In genomic region chr6:84317463-84317862, GRCh38 we compare ENCODE assay signal across 25 cellular contexts.
"Had no signal": no experiment of that assay in that cellular context is flagged by ENCODE, and none has a peak within 500 bp of the region (broad histone marks: within the 10 kb centered on the region; RNA-seq: fewer than 3 reads in every experiment).

No MANE protein-coding gene starts in this region.

- H3K9me3 ChIP-seq: suprapubic skin, testis, tibial artery, transverse colon, upper lobe of left lung, uterus, vagina had no signal

- H3K27ac ChIP-seq: stomach, suprapubic skin, testis, thoracic aorta, tibial artery, tibial nerve, transverse colon, upper lobe of left lung, upper lobe of right lung, uterus, vagina had no signal

- H3K4me3 ChIP-seq: stomach, suprapubic skin, testis, thoracic aorta, tibial artery, tibial nerve, transverse colon, upper lobe of left lung, upper lobe of right lung, uterus, vagina had no signal

- H3K36me3 ChIP-seq: stomach, suprapubic skin, thoracic aorta, tibial artery, tibial nerve, transverse colon, upper lobe of left lung, upper lobe of right lung, uterus, vagina had no signal

- H3K27me3 ChIP-seq: stomach, suprapubic skin, testis, tibial artery, tibial nerve, transverse colon, upper lobe of left lung, upper lobe of right lung, uterus, vagina had no signal

- H3K4me1 ChIP-seq: stomach, suprapubic skin, testis, tibial artery, tibial nerve, transverse colon, upper lobe of left lung, upper lobe of right lung, uterus, vagina had no signal

- DNase-seq: stimulated activated CD4-positive, alpha-beta T cell treated with anti-CD3 and anti-CD28 coated beads, Interleukin-2, amount 100 ng/mL, for 48 hours; stimulated activated CD4-positive, alpha-beta T cell treated with anti-CD3 and anti-CD28 coated beads, Interleukin-4, amount 100 ng/mL, for 1 hour; stimulated activated CD4-positive, alpha-beta T cell treated with anti-CD3 and anti-CD28 coated beads, Interleukin-4, amount 100 ng/mL, for 24 hours; stimulated activated CD4-positive, alpha-beta T cell treated with anti-CD3 and anti-CD28 coated beads, Interleukin-4, amount 100 ng/mL, for 4 hours; stimulated activated CD8-positive, alpha-beta memory T cell treated with anti-CD3 and anti-CD28 coated beads, Interleukin-4, amount 100 ng/mL, for 48 hours; stimulated activated naive B cell treated with anti-CD40 and anti-IgM and Interleukin-4, amounts not matched to agents 10 μg/mL and 1 μg/mL and 100 μg/mL, for 72 hours; stimulated activated naive CD4-positive, alpha-beta T cell; stimulated activated naive CD4-positive, alpha-beta T cell treated with Interleukin-2 at 50 U/mL for 16 hours; stimulated activated naive CD8-positive, alpha-beta T cell treated with anti-CD3 and anti-CD28 coated beads, Interleukin-15, amount 100 ng/mL, for 72 hours; stimulated activated naive CD8-positive, alpha-beta T cell treated with anti-CD3 and anti-CD28 coated beads, Interleukin-15, Interleukin-2, amounts not matched to agents 100 U/mL and 50 U/mL, for 24 hours; stomach; substantia nigra; testis; tibial artery; transverse colon; trophoblast cell; upper lobe of left lung; upper lobe of right lung; uterus had no signal

- ATAC-seq: stimulated activated effector memory CD8-positive, alpha-beta T cell treated with anti-CD3 and anti-CD28 coated beads, Interleukin-12 subunit alpha, Interleukin-12 subunit beta, amount 100 ng/mL, for 72 hours; stimulated activated memory B cell treated with anti-CD40 and anti-IgM and Interleukin-4, amounts not matched to agents 10 μg/mL and 1 μg/mL and 100 μg/mL, for 72 hours; stimulated activated naive B cell treated with anti-CD40 and anti-IgM and Interleukin-4, amounts not matched to agents 10 μg/mL and 1 μg/mL and 100 μg/mL, for 72 hours; stimulated activated naive CD8-positive, alpha-beta T cell treated with anti-CD3 and anti-CD28 coated beads, Interleukin-15, amount 100 ng/mL, for 72 hours; stimulated activated naive CD8-positive, alpha-beta T cell treated with anti-CD3 and anti-CD28 coated beads, Interleukin-15, Interleukin-2, amounts not matched to agents 100 U/mL and 50 U/mL, for 24 hours; upper lobe of right lung had no signal
